1 cellular context compared by ENCODE assay signal in the genomic region with DNA sequence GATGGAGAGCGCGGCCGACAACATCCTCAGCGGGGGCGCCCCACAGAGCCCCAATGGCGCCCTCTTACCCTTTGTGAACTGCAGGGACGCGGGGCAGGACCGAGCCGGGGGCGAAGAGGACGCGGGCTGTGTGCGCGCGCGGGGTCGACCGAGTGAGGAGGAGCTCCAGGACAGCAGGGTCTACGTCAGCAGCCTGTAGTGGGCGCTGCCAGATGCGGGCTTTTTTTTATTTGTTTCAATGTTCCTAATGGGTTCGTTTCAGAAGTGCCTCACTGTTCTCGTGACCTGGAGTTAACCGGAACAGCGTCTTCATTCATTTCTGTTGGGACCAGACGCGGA.
TF ChIP-seq lines count a peak whose summit lies in the region.

No MANE protein-coding gene starts in this region.

TF ChIP-seq in GM12878, 131 proteins besides CTCF, POLR2A, EP300 and RAD21 (continued from another document):
- TF ChIP-seq IRF3 (IDR thresholded peaks at IDR 0.05) = no peak
- no peak for TF ChIP-seq KLF5 (IDR thresholded peaks at IDR 0.05; ENCODE audit: partially characterized antibody)
TF ChIP-seq in GM12878: peak in this region for 0.
